In the genomic region with DNA sequence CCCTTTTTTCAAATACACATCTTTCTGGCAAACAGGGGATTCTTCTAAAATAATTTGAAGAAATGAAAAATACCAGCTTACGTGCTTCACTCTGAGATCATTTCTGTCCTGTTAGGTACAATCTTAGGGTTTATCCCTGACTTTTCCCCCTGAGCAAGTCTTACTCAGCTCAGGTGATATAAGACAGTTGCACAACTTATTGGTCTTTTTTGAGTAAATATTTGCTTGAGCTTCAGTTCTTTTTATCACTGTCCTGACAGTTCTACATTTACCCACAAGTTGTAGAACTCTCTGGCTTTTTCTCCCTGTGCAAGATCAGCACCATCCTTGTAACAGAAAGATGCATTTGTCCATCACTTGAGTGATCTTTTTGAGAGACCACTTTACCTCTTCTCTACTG, we compare ENCODE assay signal across 18 cellular contexts.
A peak's percentile ranks its signal among the peaks of the same experiment; 100 is the strongest.
DNase-seq lines count a peak whose midpoint lies in the region; ATAC-seq and TF ChIP-seq lines count a peak whose summit lies in the region.
"Had no signal": no experiment of that assay in that cellular context is flagged by ENCODE, and none has a peak within 500 bp of the region (broad histone marks: within the 10 kb centered on the region; RNA-seq: fewer than 3 reads in every experiment).

No MANE protein-coding gene starts in this region.

- H3K4me3 Mint-ChIP-seq in natural killer cell = no peak overlapping the region
- H3K4me3 Mint-ChIP-seq: CD4-positive, alpha-beta memory T cell; GM23338; H9 had no signal

- H3K27me3 Mint-ChIP-seq in natural killer cell (ENCODE audit: low read depth in 2 of 2) = peaks cover 0 to 13% of the 10 kb centered on the region in 2 donors
- H3K27me3 Mint-ChIP-seq: CD4-positive, alpha-beta memory T cell had no signal

- H3K27ac ChIP-seq in PC-3 (ENCODE audit: low read length) = peak overlapping the region; percentile 66
- H3K27ac ChIP-seq in right lobe of liver = no peak overlapping the region
- H3K27ac ChIP-seq in left lung = no peak overlapping the region

- 44% methylated on average over 1 of the region's 1 CpG for WGBS in right lobe of liver (ENCODE audit: insufficient coverage, low coverage, low lambda C conversion rate, missing lambda C conversion rate)

- no peaks in the 10 kb centered on the region for H3K9me3 Mint-ChIP-seq in natural killer cell
- H3K9me3 Mint-ChIP-seq: GM23338 had no signal

- H3K4me1 ChIP-seq in PC-3 (ENCODE audit: insufficient read depth, low read length) (peaks cover 53% of the 10 kb centered on the region), right lobe of liver (peaks cover 0 to 5% (median 2%) of the 10 kb centered on the region in 4 donors), left lung (no peaks in the 10 kb centered on the region)

- H3K4me3 ChIP-seq in PC-3 (ENCODE audit: low read length) = no peak overlapping the region
- H3K4me3 ChIP-seq in epithelial cell of esophagus (ENCODE audit: low read length) = no peak overlapping the region
- no peak overlapping the region for H3K4me3 ChIP-seq in right lobe of liver
- H3K4me3 ChIP-seq in left lung = no peak overlapping the region
- H3K4me3 ChIP-seq: GM23338 had no signal

- H3K27ac Mint-ChIP-seq in natural killer cell = no peak overlapping the region
- H3K27ac Mint-ChIP-seq: GM23338, H9 had no signal

- CTCF ChIA-PET in PC-3 (lab: Charles Lee) = no interaction called here

- H2AFZ ChIP-seq in PC-3 (ENCODE audit: low read length) = no peak overlapping the region
- H2AFZ ChIP-seq: GM23338 had no signal

- peaks cover 25% of the 10 kb centered on the region for H3K79me2 ChIP-seq in PC-3 (ENCODE audit: low read length)

- H4K20me1 ChIP-seq in PC-3 (ENCODE audit: low read length) = no peaks in the 10 kb centered on the region

- POLR2A ChIA-PET in PC-3 (lab: Charles Lee; ENCODE audit: unreplicated experiment) = no interaction called here

- peak; percentile 62 for DNase-seq in PC-3
- peak; percentile 54 for DNase-seq in epithelial cell of esophagus (ENCODE audit: low read depth)
- DNase-seq in left lobe of liver (ENCODE audit: low spot score) = no peak
- no peak for DNase-seq in right lobe of liver
- DNase-seq in left lung = no peak
- no peak for DNase-seq in natural killer cell
- no peak for DNase-seq in activated effector memory CD4-positive, alpha-beta T cell treated with Interleukin-2 at 50 U/mL for 16 hours
- no peak for DNase-seq in GM13976 (ENCODE audit: low spot score)
- DNase-seq: C1 segment of cervical spinal cord; Calu3; CD4-positive, alpha-beta memory T cell; COR-L47; DMS53; DMS79 treated with DMSO at 0.1 percent for 48 hours; GF-D8; H9 had no signal

- H3K9me3 ChIP-seq in PC-3 (ENCODE audit: low read length) = no peaks in the 10 kb centered on the region
- no peaks in the 10 kb centered on the region for H3K9me3 ChIP-seq in right lobe of liver
- H3K9me3 ChIP-seq in left lung = no peaks in the 10 kb centered on the region

- no peak overlapping the region for H3K9ac ChIP-seq in PC-3 (ENCODE audit: low read length)

- in situ Hi-C loops in GM13976 (cut with MboI; ENCODE audit: low sequenced_read_pairs, unreplicated experiment) = no loop called here

- H3K4me2 ChIP-seq in PC-3 (ENCODE audit: low read length) = peak overlapping the region; percentile 40
- H3K4me2 ChIP-seq: GM23338 had no signal

- ATAC-seq in PC-3 (no peak), left lobe of liver (peak; percentile 57), right lobe of liver (peak; percentile 66 to 74 (median 70)), left lung (no peak), natural killer cell (no peak)
- ATAC-seq: GM23338, HCT116 had no signal

- no peaks in the 10 kb centered on the region for H3K36me3 Mint-ChIP-seq in natural killer cell
- H3K36me3 Mint-ChIP-seq: CD4-positive, alpha-beta memory T cell had no signal

- H3K4me1 Mint-ChIP-seq in natural killer cell = no peaks in the 10 kb centered on the region
- H3K4me1 Mint-ChIP-seq: CD4-positive, alpha-beta memory T cell; GM23338; H9 had no signal

- no peak for TF ChIP-seq POLR2A in right lobe of liver (IDR thresholded peaks at IDR 0.05)

- no peak for TF ChIP-seq CTCF in PC-3 (conservative IDR thresholded peaks at IDR 0.05; ENCODE audit: low read depth, low read length)
- no peak for TF ChIP-seq CTCF in epithelial cell of esophagus (IDR thresholded peaks at IDR 0.05; ENCODE audit: insufficient read depth, low read depth, low read length, missing control alignments)
- no peak for TF ChIP-seq CTCF in right lobe of liver (IDR thresholded peaks at IDR 0.05)
- no peak for TF ChIP-seq CTCF in left lung (IDR thresholded peaks at IDR 0.05)
- no peak for TF ChIP-seq CTCF in natural killer cell (IDR thresholded peaks at IDR 0.05)
- TF ChIP-seq CTCF in GM13976 (IDR thresholded peaks at IDR 0.05; ENCODE audit: borderline replicate concordance, control extremely low read depth, extremely low read depth, insufficient read depth, missing control alignments) = no peak

- H3K36me3 ChIP-seq in PC-3 (ENCODE audit: low read depth, low read length) (no peaks in the 10 kb centered on the region; the same call in 1 of the 2 replicates), right lobe of liver (no peaks in the 10 kb centered on the region), left lung (no peaks in the 10 kb centered on the region)

- H3F3A ChIP-seq in PC-3 (ENCODE audit: low read length, unreplicated experiment) = peaks cover 12% of the 10 kb centered on the region

- no peaks in the 10 kb centered on the region for H3K9me2 ChIP-seq in PC-3 (replicated peaks; ENCODE audit: low read length)

- H3K27me3 ChIP-seq in PC-3 (ENCODE audit: low read length) (no peaks in the 10 kb centered on the region), right lobe of liver (no peaks in the 10 kb centered on the region), left lung (no peaks in the 10 kb centered on the region)

- intact Hi-C loops in PC-3 (cut with micrococcal nuclease) = no loop called here
- intact Hi-C loops in right lobe of liver (cut with DNase I) = no loop called here
- intact Hi-C loops in left lung (cut with DNase I) = no loop called here
- intact Hi-C loops in natural killer cell (cut with micrococcal nuclease) = no loop called here

- no TSS peak for BruUV-seq in PC-3 (replicated peaks; lab: Mats Ljungman, UMichigan)

Comparison
In these comparisons a context has a peak if more than half of its experiments do, and no peak if none do; other contexts are left out.
1. ATAC-seq: peak in left lobe of liver (single experiment) and right lobe of liver (4 of 4); none in PC-3 (single experiment), left lung (single experiment) and natural killer cell (0 of 3).
2. DNase-seq: peak in PC-3 (single experiment) and epithelial cell of esophagus (single experiment); none in left lobe of liver (single experiment), right lobe of liver (0 of 3), left lung (0 of 2), natural killer cell (single experiment), activated effector memory CD4-positive, alpha-beta T cell treated with Interleukin-2 at 50 U/mL for 16 hours (single experiment) and GM13976 (single experiment).